2 cellular contexts compared by ENCODE assay signal in genomic region chrX:41862562-41863184, GRCh38.
TF ChIP-seq lines count a peak whose summit lies in the region.

No MANE protein-coding gene starts in this region.

TF ChIP-seq in HEK293T, 16 proteins besides CTCF, POLR2A, EP300 and RAD21:
- TF ChIP-seq PKNOX1 (IDR thresholded peaks at IDR 0.05), result 0 out of 2 replicates have a peak, but pooled peaks have one; percentile 15
- no peak for TF ChIP-seq CTBP1 (IDR thresholded peaks at IDR 0.05; ENCODE audit: borderline replicate concordance)
- no peak for TF ChIP-seq ELF4 (IDR thresholded peaks at IDR 0.05)

TF ChIP-seq in GM12878, 131 proteins besides CTCF, POLR2A, EP300 and RAD21 (continued from another document):
- TF ChIP-seq PKNOX1 (IDR thresholded peaks at IDR 0.05) (no peak), TARDBP (IDR thresholded peaks at IDR 0.05; ENCODE audit: borderline replicate concordance) (no peak), NR2C1 (IDR thresholded peaks at IDR 0.05) (no peak), SIN3A (IDR thresholded peaks at IDR 0.05; ENCODE audit: low read depth, low read length) (no peak), ESRRA (IDR thresholded peaks at IDR 0.05; ENCODE audit: low read length) (no peak), MYB (IDR thresholded peaks at IDR 0.05; ENCODE audit: borderline replicate concordance, low read depth, low read length) (no peak), E4F1 (IDR thresholded peaks at IDR 0.05; ENCODE audit: borderline replicate concordance, partially characterized antibody) (no peak), STAT1 (conservative IDR thresholded peaks at IDR 0.05) (no peak), BMI1 (IDR thresholded peaks at IDR 0.05; ENCODE audit: borderline replicate concordance) (no peak), HDAC2 (IDR thresholded peaks at IDR 0.05) (no peak), SRF (IDR thresholded peaks at IDR 0.05; ENCODE audit: low read depth in 2 of 2, low read length in 2 of 2) (no peak), BHLHE40 (IDR thresholded peaks at IDR 0.05; ENCODE audit: borderline replicate concordance in 1 of 2, low read depth in 2 of 2, low read length in 1 of 2) (no peak), ZNF592 (IDR thresholded peaks at IDR 0.05) (no peak), BCLAF1 (IDR thresholded peaks at IDR 0.05) (no peak), RUNX3 (IDR thresholded peaks at IDR 0.05; ENCODE audit: low read length) (no peak), ZNF207 (IDR thresholded peaks at IDR 0.05; ENCODE audit: borderline replicate concordance) (no peak), SUZ12 (IDR thresholded peaks at IDR 0.05; ENCODE audit: unreplicated experiment) (no peak), LARP7 (IDR thresholded peaks at IDR 0.05) (no peak)
